ENCODE assay signal across 16 cellular contexts in the genomic region with DNA sequence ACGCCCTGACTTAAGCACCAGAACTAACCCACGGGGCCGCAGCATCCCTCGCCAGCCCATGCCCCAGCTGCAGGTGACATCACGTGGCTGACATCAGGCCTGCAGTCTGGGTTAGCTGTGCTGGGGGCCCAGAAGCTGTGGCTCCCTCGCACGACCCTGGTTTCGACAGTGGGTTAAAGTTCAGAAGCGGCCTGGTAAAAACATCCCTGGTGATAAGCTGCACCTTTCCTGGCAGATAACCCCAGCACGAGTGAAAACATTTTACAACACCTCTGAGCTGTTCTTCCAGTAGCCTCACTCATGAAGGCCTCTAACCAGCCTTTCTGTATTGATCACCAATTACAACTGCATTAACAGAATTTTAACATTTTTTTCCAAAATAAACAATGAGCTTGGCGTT.
DNase-seq lines count a peak whose midpoint lies in the region; ATAC-seq, FAIRE-seq and TF ChIP-seq lines count a peak whose summit lies in the region.
"Had no signal": no experiment of that assay in that cellular context is flagged by ENCODE, and none has a peak within 500 bp of the region (broad histone marks: within the 10 kb centered on the region; RNA-seq: fewer than 3 reads in every experiment).

No MANE protein-coding gene starts in this region.

- H3K4me3 ChIP-seq in BLaER1 (no peak overlapping the region), esophagus squamous epithelium (no peak overlapping the region), HepG2 (replicated peaks in 1 of 3; ENCODE audit: insufficient read depth in 1 of 3, low read depth in 2 of 3, low read length in 3 of 3) (no peak overlapping the region; a peak in 1 of 6 replicates), trophoblast cell (ENCODE audit: low read depth, low read length) (no peak overlapping the region)
- no peak overlapping the region for H3K4me3 ChIP-seq in CD8-positive, alpha-beta memory T cell (ENCODE audit: low read length)
- H3K4me3 ChIP-seq: GM12878 had no signal

- H4K20me1 ChIP-seq in BLaER1: no peaks in the 10 kb centered on the region
- no peaks in the 10 kb centered on the region for H4K20me1 ChIP-seq in HepG2 (ENCODE audit: insufficient read depth, low read length)

- TF ChIP-seq CTCF in esophagus squamous epithelium (IDR thresholded peaks at IDR 0.05): no peak
- peak; percentile 38; the same call in 1 of the 2 replicates for TF ChIP-seq CTCF in HepG2 (CRISPR knock-in tag; IDR thresholded peaks at IDR 0.05)
- no peak for TF ChIP-seq CTCF in GM13977 (IDR thresholded peaks at IDR 0.05; ENCODE audit: extremely low read depth, insufficient read depth, missing control alignments)

- peak overlapping the region; percentile 73 for H4K91ac ChIP-seq in trophoblast cell (ENCODE audit: low read depth, low read length)

- H3K23ac ChIP-seq in trophoblast cell (ENCODE audit: low read length): no peak overlapping the region

- no peak overlapping the region for H3K4ac ChIP-seq in trophoblast cell (ENCODE audit: low read depth, low read length)

- H3K79me2 ChIP-seq in HepG2 (ENCODE audit: insufficient read depth, low read length) (no peaks in the 10 kb centered on the region), trophoblast cell (ENCODE audit: control insufficient read depth, insufficient read depth, low read length, poor library complexity) (peaks cover 2% of the 10 kb centered on the region)

- H3K14ac ChIP-seq in trophoblast cell (ENCODE audit: low read length): peak overlapping the region; percentile 28

- no peak overlapping the region for H3K9ac ChIP-seq in BLaER1
- H3K9ac ChIP-seq in HepG2 (ENCODE audit: insufficient read depth, low read depth, low read length): no peak overlapping the region
- H3K9ac ChIP-seq in trophoblast cell (ENCODE audit: low read length): no peak overlapping the region

- H3K9me3 Mint-ChIP-seq in CD8-positive, alpha-beta memory T cell: no peaks in the 10 kb centered on the region

- no peak overlapping the region for H4K8ac ChIP-seq in trophoblast cell (ENCODE audit: low read depth, low read length)

- H3K27me3 Mint-ChIP-seq in CD8-positive, alpha-beta memory T cell: peaks cover 0 to 4% of the 10 kb centered on the region in 2 donors

- 78 to 80% methylated on average over 3 to 8 of the region's 11 CpGs for WGBS in esophagus squamous epithelium, 2 donors
- 12% methylated on average over 10 of the region's 11 CpGs for WGBS in HepG2 (ENCODE audit: low lambda C conversion rate)
- WGBS in trophoblast cell (ENCODE audit: extremely low coverage, insufficient coverage, insufficient read length): no CpG with 5 or more reads among the region's 11 CpGs

- no peak overlapping the region for H2BK5ac ChIP-seq in trophoblast cell (ENCODE audit: low read depth, low read length, poor library complexity)

- no peak overlapping the region for H3K27ac ChIP-seq in BLaER1
- H3K27ac ChIP-seq in esophagus squamous epithelium: peak overlapping the region in 3 of 4 donors; percentile 71 to 80 (median 75)
- no peak overlapping the region for H3K27ac ChIP-seq in HepG2 (ENCODE audit: extremely low read length, insufficient read depth, low read length)
- H3K27ac ChIP-seq in trophoblast cell (ENCODE audit: low read depth, low read length): no peak overlapping the region
- no peak overlapping the region for H3K27ac ChIP-seq in CD8-positive, alpha-beta memory T cell (ENCODE audit: low read depth, low read length)
- H3K27ac ChIP-seq: 22Rv1 had no signal

- H3K4me3 Mint-ChIP-seq in CD8-positive, alpha-beta memory T cell: no peak overlapping the region

- no peak for TF ChIP-seq RAD21 in HepG2 (CRISPR knock-in tag; IDR thresholded peaks at IDR 0.05)

- peaks cover 0 to 4% (median 0%) of the 10 kb centered on the region in 3 donors for H3K36me3 Mint-ChIP-seq in CD8-positive, alpha-beta memory T cell

- H3K36me3 ChIP-seq in BLaER1 (no peaks in the 10 kb centered on the region), esophagus squamous epithelium (no peaks in the 10 kb centered on the region), HepG2 (replicated peaks in 1 of 2; ENCODE audit: control insufficient read depth in 1 of 2, insufficient read depth in 2 of 2, low read length in 2 of 2) (no peaks in the 10 kb centered on the region), trophoblast cell (ENCODE audit: control insufficient read depth in 1 of 2, insufficient read depth in 2 of 2, low read length in 2 of 2) (no peaks in the 10 kb centered on the region)
- no peaks in the 10 kb centered on the region for H3K36me3 ChIP-seq in CD8-positive, alpha-beta memory T cell (ENCODE audit: insufficient read depth, low read length)

- H3K4me1 ChIP-seq in BLaER1 (peaks cover 46% of the 10 kb centered on the region), esophagus squamous epithelium (peaks cover 0 to 40% (median 10%) of the 10 kb centered on the region in 3 donors), HepG2 (ENCODE audit: insufficient read depth, low read length) (peaks cover 36% of the 10 kb centered on the region), trophoblast cell (ENCODE audit: control insufficient read depth in 1 of 2, insufficient read depth in 2 of 2, low read length in 2 of 2) (peaks cover 13 to 30% of the 10 kb centered on the region in 2 experiments)
- H3K4me1 ChIP-seq in CD8-positive, alpha-beta memory T cell (ENCODE audit: insufficient read depth, low read length): no peaks in the 10 kb centered on the region

- TF ChIP-seq POLR2A in esophagus squamous epithelium (IDR thresholded peaks at IDR 0.05): no peak
- TF ChIP-seq POLR2A in HepG2 (IDR thresholded peaks at IDR 0.05; ENCODE audit: insufficient read depth in 1 of 2, low read depth in 2 of 2, low read length in 2 of 2): no peak

- peak; percentile 28 for ATAC-seq in HepG2
- no peak for ATAC-seq in GM19397 (IDR thresholded peaks at IDR 0.05; ENCODE audit: unreplicated experiment)
- ATAC-seq: GM12878, HCT116 had no signal

- H3K4me1 Mint-ChIP-seq in CD8-positive, alpha-beta memory T cell: no peaks in the 10 kb centered on the region

- H3K9me3 ChIP-seq in BLaER1 (no peaks in the 10 kb centered on the region), esophagus squamous epithelium (no peaks in the 10 kb centered on the region), HepG2 (ENCODE audit: low read length) (no peaks in the 10 kb centered on the region), trophoblast cell (ENCODE audit: insufficient read depth, low read depth, low read length) (no peaks in the 10 kb centered on the region)
- no peaks in the 10 kb centered on the region for H3K9me3 ChIP-seq in CD8-positive, alpha-beta memory T cell (ENCODE audit: low read length)

- H2BK120ac ChIP-seq in trophoblast cell (ENCODE audit: insufficient read depth, low read length, poor library complexity): no peak overlapping the region

- in situ Hi-C loops in HepG2 (cut with HindIII; ENCODE audit: extremely low pct_ligation_motif_present, low pct_unique_long_range_greater_than_20kb) (no loop called here), GM13977 (cut with MboI; ENCODE audit: low pct_unique_long_range_greater_than_20kb, low sequenced_read_pairs, unreplicated experiment) (no loop called here)

- H3K27me3 ChIP-seq in BLaER1 (no peaks in the 10 kb centered on the region), esophagus squamous epithelium (no peaks in the 10 kb centered on the region), HepG2 (ENCODE audit: control insufficient read depth in 1 of 2, insufficient read depth in 2 of 2, low read length in 2 of 2) (no peaks in the 10 kb centered on the region; a peak in 1 of 5 replicates), trophoblast cell (ENCODE audit: insufficient read depth, low read length) (no peaks in the 10 kb centered on the region)
- no peaks in the 10 kb centered on the region for H3K27me3 ChIP-seq in CD8-positive, alpha-beta memory T cell (ENCODE audit: insufficient read depth, low read length, poor library complexity, severe bottlenecking)

- DNase-seq in esophagus squamous epithelium (lab: John Stamatoyannopoulos, UW): no peak
- DNase-seq in HepG2 (ENCODE audit: low spot score): no peak
- no peak for DNase-seq in trophoblast cell
- no peak for DNase-seq in activated CD8-positive, alpha-beta memory T cell treated with anti-CD3 and anti-CD28 coated beads, Interleukin-2, amount 50 U/mL, for 48 hours
- no peak for DNase-seq in GM13977 (ENCODE audit: low spot score)
- DNase-seq in CD8-positive, alpha-beta memory T cell: no peak
- DNase-seq: Calu3, DMS 273 treated with DMSO at 0.1 percent for 48 hours, IMR-90, KG1 had no signal

- H3K18ac ChIP-seq in trophoblast cell (ENCODE audit: low read length): no peak overlapping the region

- no peak overlapping the region for H3K27ac Mint-ChIP-seq in CD8-positive, alpha-beta memory T cell

- H2BK12ac ChIP-seq in trophoblast cell (ENCODE audit: low read length): peak overlapping the region; percentile 53

- peak in 1 of 2 experiments; percentile 39; a peak in 1 of 4 replicates for TF ChIP-seq EP300 in HepG2 (IDR thresholded peaks at IDR 0.05; ENCODE audit: low read depth in 2 of 2, low read length in 2 of 2)
- no peak for TF ChIP-seq EP300 in HepG2 (CRISPR knock-in tag; IDR thresholded peaks at IDR 0.05; ENCODE audit: borderline replicate concordance)

- POLR2A ChIA-PET in HepG2 (lab: Yijun Ruan, JAX): no interaction called here
- POLR2A ChIA-PET in CD8-positive, alpha-beta memory T cell (lab: Charles Lee): no interaction called here

- BruUV-seq in HepG2 (replicated peaks; lab: Mats Ljungman, UMichigan): no TSS peak

- FAIRE-seq in HepG2 (lab: Jason Lieb, UNC): peak; percentile 43
- FAIRE-seq: GM12878, GM19239 had no signal

- H3K4me2 ChIP-seq in BLaER1 (peak overlapping the region; percentile 35; the same call in 1 of the 2 replicates), HepG2 (ENCODE audit: low read depth, low read length) (peak overlapping the region; percentile 10), trophoblast cell (ENCODE audit: low read length) (no peak overlapping the region)

- CTCF ChIA-PET in HepG2 (lab: Yijun Ruan, JAX; ENCODE audit: low intra/inter-chr PET ratio, low total read pairs): no interaction called here
- CTCF ChIA-PET in CD8-positive, alpha-beta memory T cell (lab: Charles Lee): interaction anchor here (0.5 kb wide), 1 partner anchor 124 kb away, joined by 3 read pairs; no protein-coding TSS in a partner anchor

- no peak overlapping the region for H4K12ac ChIP-seq in trophoblast cell (ENCODE audit: low read depth, low read length)

- no peak overlapping the region for H2AFZ ChIP-seq in HepG2 (ENCODE audit: low read length)
- H2AFZ ChIP-seq in trophoblast cell (ENCODE audit: insufficient read depth, low read length, poor library complexity): no peak overlapping the region

- peak overlapping the region; percentile 0 for H2AK5ac ChIP-seq in trophoblast cell (ENCODE audit: low read length)

- peaks cover 26% of the 10 kb centered on the region for H3K79me1 ChIP-seq in trophoblast cell (ENCODE audit: low read length)

- intact Hi-C loops in esophagus squamous epithelium (cut with DNase I): no loop called here
- intact Hi-C loops in HepG2 (cut with micrococcal nuclease; ENCODE audit: unreplicated experiment): no loop called here

TF ChIP-seq in HepG2, 621 proteins besides CTCF, POLR2A, EP300 and RAD21 (continues in another document):
- TF ChIP-seq MBNL3 (CRISPR knock-in tag; conservative IDR thresholded peaks at IDR 0.05): no peak

Comparison
In these comparisons a context has a peak if more than half of its experiments do, and no peak if none do; other contexts are left out.
1. H3K27ac ChIP-seq: peak in esophagus squamous epithelium (3 of 4); none in BLaER1 (single experiment), HepG2 (single experiment), trophoblast cell (single experiment) and CD8-positive, alpha-beta memory T cell (single experiment).